ENCODE assay signal across 2 cellular contexts in genomic region chr20:46269372-46269771, GRCh38.
TF ChIP-seq lines count a peak whose summit lies in the region.

No MANE protein-coding gene starts in this region.

TF ChIP-seq in HepG2, 621 proteins besides CTCF, POLR2A, EP300 and RAD21:
- TF ChIP-seq THAP11 (CRISPR knock-in tag; IDR thresholded peaks at IDR 0.05) = no peak
- TF ChIP-seq JUND (CRISPR knock-in tag; IDR thresholded peaks at IDR 0.05) = no peak
- TF ChIP-seq ZNF720 (CRISPR knock-in tag; IDR thresholded peaks at IDR 0.05) = no peak
- TF ChIP-seq CREB1 (IDR thresholded peaks at IDR 0.05) = peak; percentile 90
- no peak for TF ChIP-seq CREB1 (CRISPR knock-in tag; IDR thresholded peaks at IDR 0.05)
- no peak for TF ChIP-seq MED1 (CRISPR knock-in tag; IDR thresholded peaks at IDR 0.05)
- TF ChIP-seq KAT8 (CRISPR knock-in tag; IDR thresholded peaks at IDR 0.05) = no peak
- TF ChIP-seq ZBTB37 (CRISPR knock-in tag; IDR thresholded peaks at IDR 0.05) = no peak
- TF ChIP-seq MNT (IDR thresholded peaks at IDR 0.05) = 0 out of 2 replicates have a peak, but pooled peaks have one; percentile 13
- no peak for TF ChIP-seq ZNF331 (CRISPR knock-in tag; IDR thresholded peaks at IDR 0.05)
TF ChIP-seq in HepG2: peak in this region for 2.

TF ChIP-seq in H1, 55 proteins besides CTCF, POLR2A, EP300 and RAD21:
- TF ChIP-seq TCF12 (IDR thresholded peaks at IDR 0.05; ENCODE audit: low read depth, low read length) = no peak
- TF ChIP-seq CBX8 (IDR thresholded peaks at IDR 0.05; ENCODE audit: borderline replicate concordance, low read depth, low read length) = no peak
- TF ChIP-seq E2F6 (IDR thresholded peaks at IDR 0.05) = no peak
- TF ChIP-seq CEBPB (IDR thresholded peaks at IDR 0.05; ENCODE audit: low read depth, low read length) = no peak
- no peak for TF ChIP-seq SAP30 (IDR thresholded peaks at IDR 0.05; ENCODE audit: insufficient read depth, insufficient replicate concordance, low read length)
- no peak for TF ChIP-seq CTBP2 (IDR thresholded peaks at IDR 0.05; ENCODE audit: borderline replicate concordance, insufficient read depth, insufficient read length, low read length)
- TF ChIP-seq CHD7 (IDR thresholded peaks at IDR 0.05; ENCODE audit: insufficient replicate concordance, low read length) = no peak
- no peak for TF ChIP-seq BACH1 (IDR thresholded peaks at IDR 0.05; ENCODE audit: low read length)
- no peak for TF ChIP-seq JUND (IDR thresholded peaks at IDR 0.05; ENCODE audit: low read length)
- no peak for TF ChIP-seq SP4 (IDR thresholded peaks at IDR 0.05; ENCODE audit: low read length)
- no peak for TF ChIP-seq GTF2F1 (IDR thresholded peaks at IDR 0.05; ENCODE audit: borderline replicate concordance, low read depth, low read length)
- TF ChIP-seq TAF1 (IDR thresholded peaks at IDR 0.05; ENCODE audit: low read depth, low read length) = no peak
- TF ChIP-seq KDM5A (IDR thresholded peaks at IDR 0.05; ENCODE audit: low read length) = no peak
- TF ChIP-seq TBP (IDR thresholded peaks at IDR 0.05; ENCODE audit: low read depth, low read length) = no peak
TF ChIP-seq in H1: peak in this region for 0.
